1 cellular context compared by ENCODE assay signal in the genomic region with DNA sequence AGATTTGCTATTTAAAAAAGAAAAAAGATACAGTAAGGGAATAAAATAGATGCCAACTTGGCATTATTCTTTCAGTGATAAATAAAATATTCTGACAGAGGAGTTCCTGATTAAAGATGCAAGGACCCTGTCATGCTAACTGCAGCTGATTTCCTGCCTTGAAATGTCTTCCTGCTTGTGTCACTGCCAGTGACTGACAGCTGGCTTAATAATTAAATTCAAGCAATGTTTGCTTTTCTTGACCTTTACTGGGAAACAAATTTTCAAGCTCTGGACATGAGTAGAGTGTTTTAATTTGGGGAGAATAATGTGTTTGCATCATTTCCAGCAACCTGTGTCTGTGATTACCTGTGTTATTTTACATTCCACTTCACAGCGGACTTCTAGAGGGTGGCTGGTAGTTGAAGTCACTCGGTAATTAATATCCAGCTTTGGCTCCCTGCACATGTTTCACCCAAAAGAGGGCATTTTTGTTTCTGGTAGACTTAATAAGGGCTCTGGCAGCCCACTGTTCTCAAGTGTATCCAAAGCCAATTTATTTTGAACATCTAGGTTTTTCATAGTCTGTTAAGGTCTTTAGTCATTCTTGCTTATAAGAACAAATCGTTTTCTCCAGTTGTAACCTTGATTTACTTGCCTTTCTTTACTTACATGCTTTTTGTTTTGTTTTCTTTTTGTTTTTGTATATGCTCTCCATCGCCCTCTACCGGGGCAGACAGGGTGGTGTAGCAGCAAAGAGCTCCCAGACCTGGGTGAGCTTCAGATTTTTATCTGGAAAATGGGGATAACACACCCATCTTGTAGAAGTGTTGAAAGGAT.
TF ChIP-seq lines count a peak whose summit lies in the region.

No MANE protein-coding gene starts in this region.

TF ChIP-seq in K562, 482 proteins besides CTCF, POLR2A, EP300 and RAD21 (continued from another document):
- TF ChIP-seq YY1 (IDR thresholded peaks at IDR 0.05; ENCODE audit: borderline replicate concordance in 1 of 3, control insufficient read depth in 1 of 3, extremely low read depth in 1 of 3, insufficient read depth in 3 of 3, insufficient read length in 1 of 3, insufficient replicate concordance in 2 of 3, low read depth in 1 of 3, low read length in 2 of 3) (no peak), ZEB2 (IDR thresholded peaks at IDR 0.05) (0 out of 2 replicates have a peak, but pooled peaks have one; percentile 21), FOXK2 (conservative IDR thresholded peaks at IDR 0.05 in 1 of 2, IDR thresholded peaks at IDR 0.05 in 1 of 2; ENCODE audit: low read depth in 2 of 2) (peak; percentile 16 to 59; a peak in 1 of 4 replicates)
- TF ChIP-seq, protein P1, sequence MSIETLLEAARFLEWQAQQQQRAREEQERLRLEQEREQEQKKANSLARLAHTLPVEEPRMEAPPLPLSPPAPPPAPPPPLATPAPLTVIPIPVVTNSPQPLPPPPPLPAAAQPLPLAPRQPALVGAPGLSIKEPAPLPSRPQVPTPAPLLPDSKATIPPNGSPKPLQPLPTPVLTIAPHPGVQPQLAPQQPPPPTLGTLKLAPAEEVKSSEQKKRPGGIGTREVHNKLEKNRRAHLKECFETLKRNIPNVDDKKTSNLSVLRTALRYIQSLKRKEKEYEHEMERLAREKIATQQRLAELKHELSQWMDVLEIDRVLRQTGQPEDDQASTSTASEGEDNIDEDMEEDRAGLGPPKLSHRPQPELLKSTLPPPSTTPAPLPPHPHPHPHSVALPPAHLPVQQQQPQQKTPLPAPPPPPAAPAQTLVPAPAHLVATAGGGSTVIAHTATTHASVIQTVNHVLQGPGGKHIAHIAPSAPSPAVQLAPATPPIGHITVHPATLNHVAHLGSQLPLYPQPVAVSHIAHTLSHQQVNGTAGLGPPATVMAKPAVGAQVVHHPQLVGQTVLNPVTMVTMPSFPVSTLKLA (conservative IDR thresholded peaks at IDR 0.05) = 0 out of 4 replicates have a peak, but pooled peaks of 1 of the 2 experiments have one; percentile 31
